In genomic region chr4:173940146-173940545, GRCh38 we compare ENCODE assay signal across 30 cellular contexts.
"Had no signal": no experiment of that assay in that cellular context is flagged by ENCODE, and none has a peak within 500 bp of the region (broad histone marks: within the 10 kb centered on the region; RNA-seq: fewer than 3 reads in every experiment).

No MANE protein-coding gene starts in this region.

- H3K4me1 ChIP-seq: esophagus squamous epithelium had no signal

- H3K9me3 ChIP-seq: esophagus squamous epithelium had no signal

- H3K27ac ChIP-seq: brain microvascular endothelial cell, esophagus squamous epithelium, VCaP had no signal

- H3K36me3 Mint-ChIP-seq: activated naive CD4-positive, alpha-beta T cell treated with anti-CD3 and anti-CD28 coated beads, Interleukin-2, amount 10 ng/mL, durations not matched to agents 7 days and 5 days; activated naive CD4-positive, alpha-beta T cell treated with anti-CD3 and anti-CD28 coated beads, Interleukin-2, amount 50 U/mL, for 72 hours; activated naive CD8-positive, alpha-beta T cell treated with anti-CD3 and anti-CD28 coated beads, Interleukin-2, amount 10 ng/mL, durations not matched to agents 7 days and 5 days; WTC11 had no signal

- H3K27me3 ChIP-seq: brain microvascular endothelial cell, esophagus squamous epithelium had no signal

- H3K4me1 Mint-ChIP-seq: activated CD4-positive, alpha-beta memory T cell treated with anti-CD3 and anti-CD28 coated beads, Interleukin-2, amount 10 ng/mL, durations not matched to agents 7 days and 5 days; activated CD4-positive, alpha-beta T cell treated with anti-CD3 and anti-CD28 coated beads, Interleukin-2, amount 10 ng/mL, durations not matched to agents 7 days and 5 days; activated naive CD4-positive, alpha-beta T cell treated with anti-CD3 and anti-CD28 coated beads, Interleukin-2, amount 10 ng/mL, durations not matched to agents 7 days and 5 days; activated naive CD8-positive, alpha-beta T cell treated with anti-CD3 and anti-CD28 coated beads, Interleukin-2, amount 10 ng/mL, durations not matched to agents 7 days and 5 days; T-helper 17 cell had no signal

- H3K9me3 Mint-ChIP-seq: activated CD4-positive, alpha-beta memory T cell treated with anti-CD3 and anti-CD28 coated beads, Interleukin-2, amount 10 ng/mL, durations not matched to agents 7 days and 5 days; activated CD4-positive, alpha-beta T cell treated with anti-CD3 and anti-CD28 coated beads, Interleukin-2, amount 10 ng/mL, durations not matched to agents 7 days and 5 days; activated naive CD4-positive, alpha-beta T cell treated with anti-CD3 and anti-CD28 coated beads, Interleukin-2, amount 10 ng/mL, durations not matched to agents 7 days and 5 days; activated naive CD4-positive, alpha-beta T cell treated with anti-CD3 and anti-CD28 coated beads, Interleukin-2, amount 50 U/mL, for 72 hours; activated naive CD8-positive, alpha-beta T cell treated with anti-CD3 and anti-CD28 coated beads, Interleukin-2, amount 10 ng/mL, durations not matched to agents 7 days and 5 days; activated T-cell treated with anti-CD3 and anti-CD28 coated beads, Interleukin-2, amount 50 U/mL, for 24 hours; activated T-cell treated with anti-CD3 and anti-CD28 coated beads, Interleukin-2, amount 50 U/mL, for 72 hours; T-helper 2 cell treated with Interferon-gamma antibody and Interleukin-4, amounts not matched to agents 5 μg/mL and 100 μg/mL, for 36 hours; WTC11 had no signal

- H3K4me3 Mint-ChIP-seq: activated CD4-positive, alpha-beta memory T cell treated with anti-CD3 and anti-CD28 coated beads, Interleukin-2, amount 10 ng/mL, durations not matched to agents 7 days and 5 days; activated CD4-positive, alpha-beta T cell treated with anti-CD3 and anti-CD28 coated beads, Interleukin-2, amount 10 ng/mL, durations not matched to agents 7 days and 5 days; activated naive CD4-positive, alpha-beta T cell treated with anti-CD3 and anti-CD28 coated beads, Interleukin-2, amount 10 ng/mL, durations not matched to agents 7 days and 5 days; activated naive CD8-positive, alpha-beta T cell treated with anti-CD3 and anti-CD28 coated beads, Interleukin-2, amount 10 ng/mL, durations not matched to agents 7 days and 5 days; activated T-cell treated with anti-CD3 and anti-CD28 coated beads, Interleukin-2, amount 50 U/mL, for 24 hours; activated T-cell treated with anti-CD3 and anti-CD28 coated beads, Interleukin-2, amount 50 U/mL, for 72 hours; effector memory CD8-positive, alpha-beta T cell; T-helper 17 cell; T-helper 2 cell treated with Interferon-gamma antibody and Interleukin-4, amounts not matched to agents 5 μg/mL and 100 μg/mL, for 36 hours; WTC11 had no signal

- H3K4me3 ChIP-seq: esophagus squamous epithelium had no signal

- H3K27me3 Mint-ChIP-seq: activated naive CD4-positive, alpha-beta T cell treated with anti-CD3 and anti-CD28 coated beads, Interleukin-2, amount 10 ng/mL, durations not matched to agents 7 days and 5 days; activated naive CD8-positive, alpha-beta T cell treated with anti-CD3 and anti-CD28 coated beads, Interleukin-2, amount 10 ng/mL, durations not matched to agents 7 days and 5 days; activated T-cell treated with anti-CD3 and anti-CD28 coated beads, Interleukin-2, amount 50 U/mL, for 24 hours; effector memory CD8-positive, alpha-beta T cell had no signal

- ATAC-seq: activated naive CD4-positive, alpha-beta T cell treated with anti-CD3 and anti-CD28 coated beads, Interleukin-2, amount 50 U/mL, for 72 hours; activated T-cell treated with anti-CD3 and anti-CD28 coated beads, Interleukin-2, amount 50 U/mL, for 72 hours; effector memory CD8-positive, alpha-beta T cell; T-helper 17 cell; WTC11 had no signal

- H3K36me3 ChIP-seq: brain microvascular endothelial cell, esophagus squamous epithelium had no signal

- DNase-seq: activated CD4-positive, alpha-beta memory T cell treated with anti-CD3 and anti-CD28 coated beads, Interleukin-2, amount 10 ng/mL, durations not matched to agents 7 days and 5 days; activated CD4-positive, alpha-beta T cell treated with anti-CD3 and anti-CD28 coated beads for 1 hour; activated CD4-positive, alpha-beta T cell treated with anti-CD3 and anti-CD28 coated beads for 4 hours; activated CD4-positive, alpha-beta T cell treated with anti-CD3 and anti-CD28 coated beads, Interleukin-2, amount 10 ng/mL, durations not matched to agents 7 days and 5 days; activated CD4-positive, alpha-beta T cell treated with anti-CD3 and anti-CD28 coated beads, Interleukin-2, amount 50 U/mL, for 4 hours; activated CD8-positive, alpha-beta memory T cell treated with anti-CD3 and anti-CD28 coated beads, Interleukin-2, amount 50 U/mL, for 48 hours; activated gamma-delta T cell; activated naive CD4-positive, alpha-beta T cell; activated naive CD4-positive, alpha-beta T cell treated with anti-CD3 and anti-CD28 coated beads, Interleukin-2, amount 10 ng/mL, durations not matched to agents 7 days and 5 days; activated naive CD8-positive, alpha-beta T cell treated with anti-CD3 and anti-CD28 coated beads, Interleukin-2, amount 10 ng/mL, durations not matched to agents 7 days and 5 days; activated T-cell treated with anti-CD3 and anti-CD28 coated beads for 4 hours; activated T-cell treated with anti-CD3 and anti-CD28 coated beads, Interleukin-2, amount 50 U/mL, for 24 hours; activated T-cell treated with anti-CD3 and anti-CD28 coated beads, Interleukin-2, amount 50 U/mL, for 72 hours; brain microvascular endothelial cell; caudate nucleus; cortex of kidney; dermis blood vessel endothelial cell; effector CD4-positive, alpha-beta T cell; effector memory CD8-positive, alpha-beta T cell; erythroblast; esophagus squamous epithelium; foreskin melanocyte; head of caudate nucleus; T-helper 1 cell; T-helper 17 cell; T1000 had no signal

- H3K27ac Mint-ChIP-seq: activated CD4-positive, alpha-beta memory T cell treated with anti-CD3 and anti-CD28 coated beads, Interleukin-2, amount 10 ng/mL, durations not matched to agents 7 days and 5 days; activated CD4-positive, alpha-beta T cell treated with anti-CD3 and anti-CD28 coated beads, Interleukin-2, amount 10 ng/mL, durations not matched to agents 7 days and 5 days; activated naive CD4-positive, alpha-beta T cell treated with anti-CD3 and anti-CD28 coated beads, Interleukin-2, amount 10 ng/mL, durations not matched to agents 7 days and 5 days; activated naive CD4-positive, alpha-beta T cell treated with anti-CD3 and anti-CD28 coated beads, Interleukin-2, amount 50 U/mL, for 72 hours; activated naive CD8-positive, alpha-beta T cell treated with anti-CD3 and anti-CD28 coated beads, Interleukin-2, amount 10 ng/mL, durations not matched to agents 7 days and 5 days; activated T-cell treated with anti-CD3 and anti-CD28 coated beads, Interleukin-2, amount 50 U/mL, for 24 hours; activated T-cell treated with anti-CD3 and anti-CD28 coated beads, Interleukin-2, amount 50 U/mL, for 72 hours; effector memory CD8-positive, alpha-beta T cell; T-helper 17 cell; T-helper 2 cell treated with Interferon-gamma antibody and Interleukin-4, amounts not matched to agents 5 μg/mL and 100 μg/mL, for 36 hours; WTC11 had no signal
